In the genomic region with DNA sequence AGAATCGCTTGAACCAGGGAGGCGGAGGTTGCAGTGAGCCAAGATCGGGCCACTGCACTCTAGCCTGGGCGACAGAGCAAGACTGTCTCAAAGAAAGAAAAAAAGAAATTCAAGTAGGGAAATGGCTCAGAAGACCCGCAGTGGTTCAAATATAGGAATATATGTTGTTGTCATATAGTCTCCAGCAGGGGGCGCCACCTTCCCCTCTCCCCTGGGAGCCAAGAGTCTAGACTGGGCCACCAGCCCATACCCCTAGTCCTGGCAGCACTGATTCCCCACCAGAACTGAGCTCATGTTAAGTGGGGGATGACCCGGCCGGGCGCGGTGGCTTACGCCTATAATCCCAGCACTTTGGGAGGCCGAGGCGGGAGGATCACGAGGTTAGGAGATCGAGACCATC, we compare ENCODE assay signal across 8 cellular contexts. TPM values are rescaled to one million over a fixed set of nuclear protein-coding genes. Genes with fewer than 3 reads are reported as not detected.
A peak's percentile ranks its signal among the peaks of the same experiment; 100 is the strongest.
DNase-seq lines count a peak whose midpoint lies in the region; ATAC-seq and TF ChIP-seq lines count a peak whose summit lies in the region.
"Not testable (repeated sequence)": the region's sequence is repeated elsewhere in the genome, so short reads cannot be mapped to it uniquely, and the experiment has no call there.

No MANE protein-coding gene starts in this region.

- DNase-seq in CD4-positive, alpha-beta T cell, result peak; percentile 34 to 61 (median 43)
- DNase-seq in HEK293T (ENCODE audit: extremely low spot score), result peak; percentile 43
- peak; percentile 85 for DNase-seq in activated CD4-positive, alpha-beta T cell treated with anti-CD3 and anti-CD28 coated beads for 36 hours
- DNase-seq in activated naive CD4-positive, alpha-beta T cell treated with anti-CD3 and anti-CD28 coated beads, Interleukin-2, amount 50 U/mL, for 72 hours (ENCODE audit: low spot score in 2 of 2), result peak in 1 of 2 donors; percentile 70
- DNase-seq in foreskin fibroblast, result peak in 1 of 2 donors; percentile 15
- peak; percentile 72 for DNase-seq in natural killer cell treated with Interleukin-12 subunit alpha and Interleukin-12 subunit beta and Interleukin-15 and Interleukin-18, amount 100 ng/mL, for 72 hours (ENCODE audit: low spot score)
- peak; percentile 26 for DNase-seq in stimulated activated CD8-positive, alpha-beta memory T cell treated with anti-CD3 and anti-CD28 coated beads, Interleukin-4, amount 100 ng/mL, for 24 hours (ENCODE audit: low read depth)

- POLR2A ChIA-PET in CD4-positive, alpha-beta T cell (lab: Charles Lee), result interaction anchor here (0.6 kb wide), 1 partner anchor 92 kb away, joined by 3 read pairs; no protein-coding TSS in a partner anchor
- POLR2A ChIA-PET in HEK293T (lab: Yijun Ruan, JAX); activated CD4-positive, alpha-beta T cell treated with anti-CD3 and anti-CD28 coated beads for 36 hours (lab: Charles Lee): not testable (repeated sequence)

- H3K4me3 ChIP-seq in OCI-LY3 (ENCODE audit: low read length); foreskin fibroblast (ENCODE audit: low read depth in 1 of 2, low read length in 2 of 2): not testable (repeated sequence)

- not testable (repeated sequence) for H2AFZ ChIP-seq in OCI-LY3 (ENCODE audit: low read depth, low read length)

- peak overlapping the region; percentile 15 for H3K4me3 Mint-ChIP-seq in CD4-positive, alpha-beta T cell
- not testable (repeated sequence) for H3K4me3 Mint-ChIP-seq in activated CD4-positive, alpha-beta T cell treated with anti-CD3 and anti-CD28 coated beads for 36 hours; natural killer cell treated with Interleukin-12 subunit alpha and Interleukin-12 subunit beta and Interleukin-15 and Interleukin-18, amount 100 ng/mL, for 72 hours

- CTCF ChIA-PET in CD4-positive, alpha-beta T cell (lab: Charles Lee), result interaction anchor here (0.6 to 1.8 kb wide), 8 partner anchors 11 to 188 kb away, joined by 3 to 7 read pairs (median 4); no protein-coding TSS in a partner anchor
- CTCF ChIA-PET in HEK293T (lab: Yijun Ruan, JAX), result interaction anchor here (0.8 to 1.6 kb wide), 9 partner anchors 17 to 122 kb away, joined by 3 to 5 read pairs (median 3); partner anchors contain the start of gene PHF12
- CTCF ChIA-PET in activated CD4-positive, alpha-beta T cell treated with anti-CD3 and anti-CD28 coated beads for 36 hours (lab: Charles Lee), result interaction anchor here (0.7 to 2.3 kb wide), 17 partner anchors 9 to 121 kb away, joined by 3 to 11 read pairs (median 4); partner anchors contain the start of gene PHF12

- not testable (repeated sequence) for H3K27me3 ChIP-seq in CD4-positive, alpha-beta T cell (ENCODE audit: control insufficient read depth, insufficient read depth, low read length); OCI-LY3 (ENCODE audit: low read depth, low read length)

- H3K4me2 ChIP-seq in OCI-LY3 (ENCODE audit: low read length), result not testable (repeated sequence)

- H3K27ac ChIP-seq in CD4-positive, alpha-beta T cell (ENCODE audit: low read depth, low read length); OCI-LY3 (ENCODE audit: low read length): not testable (repeated sequence)

- H3K9ac ChIP-seq in OCI-LY3 (ENCODE audit: low read length), result not testable (repeated sequence)

- not testable (repeated sequence) for H3K9me3 Mint-ChIP-seq in CD4-positive, alpha-beta T cell; activated CD4-positive, alpha-beta T cell treated with anti-CD3 and anti-CD28 coated beads for 36 hours (ENCODE audit: low read depth); activated naive CD4-positive, alpha-beta T cell treated with anti-CD3 and anti-CD28 coated beads, Interleukin-2, amount 50 U/mL, for 72 hours; natural killer cell treated with Interleukin-12 subunit alpha and Interleukin-12 subunit beta and Interleukin-15 and Interleukin-18, amount 100 ng/mL, for 72 hours

- peak; percentile 59 for ATAC-seq in CD4-positive, alpha-beta T cell (ENCODE audit: poor library complexity)
- peak; percentile 91 for ATAC-seq in activated CD4-positive, alpha-beta T cell treated with anti-CD3 and anti-CD28 coated beads for 36 hours
- ATAC-seq in activated naive CD4-positive, alpha-beta T cell treated with anti-CD3 and anti-CD28 coated beads, Interleukin-2, amount 50 U/mL, for 72 hours, result peak; percentile 88 to 92
- ATAC-seq in natural killer cell treated with Interleukin-12 subunit alpha and Interleukin-12 subunit beta and Interleukin-15 and Interleukin-18, amount 100 ng/mL, for 72 hours, result peak; percentile 77 to 83

- H4K20me1 ChIP-seq in OCI-LY3 (ENCODE audit: insufficient read depth, low read length), result not testable (repeated sequence)

- TF ChIP-seq CTCF in CD4-positive, alpha-beta T cell (IDR thresholded peaks at IDR 0.05), result peak; percentile 37
- peak; percentile 37 for TF ChIP-seq CTCF in OCI-LY3 (IDR thresholded peaks at IDR 0.05; ENCODE audit: low read depth, low read length)
- peak; percentile 15 for TF ChIP-seq CTCF in foreskin fibroblast (IDR thresholded peaks at IDR 0.05; ENCODE audit: low read depth, low read length)

- not testable (repeated sequence) for H3K36me3 ChIP-seq in OCI-LY3 (replicated peaks; ENCODE audit: low read depth, low read length)

- H3K27me3 Mint-ChIP-seq in CD4-positive, alpha-beta T cell; activated CD4-positive, alpha-beta T cell treated with anti-CD3 and anti-CD28 coated beads for 36 hours; natural killer cell treated with Interleukin-12 subunit alpha and Interleukin-12 subunit beta and Interleukin-15 and Interleukin-18, amount 100 ng/mL, for 72 hours: not testable (repeated sequence)

- H3K4me1 Mint-ChIP-seq in CD4-positive, alpha-beta T cell (ENCODE audit: low read depth); activated CD4-positive, alpha-beta T cell treated with anti-CD3 and anti-CD28 coated beads for 36 hours; natural killer cell treated with Interleukin-12 subunit alpha and Interleukin-12 subunit beta and Interleukin-15 and Interleukin-18, amount 100 ng/mL, for 72 hours (ENCODE audit: low read depth in 2 of 2): not testable (repeated sequence)

- not testable (repeated sequence) for H3K9me3 ChIP-seq in CD4-positive, alpha-beta T cell (ENCODE audit: control insufficient read depth, low read length); OCI-LY3 (ENCODE audit: insufficient read depth, low read length)

- H3K4me1 ChIP-seq in OCI-LY3 (ENCODE audit: low read length), result not testable (repeated sequence)

- not testable (repeated sequence) for H3K27ac Mint-ChIP-seq in CD4-positive, alpha-beta T cell; activated CD4-positive, alpha-beta T cell treated with anti-CD3 and anti-CD28 coated beads for 36 hours; activated naive CD4-positive, alpha-beta T cell treated with anti-CD3 and anti-CD28 coated beads, Interleukin-2, amount 50 U/mL, for 72 hours; natural killer cell treated with Interleukin-12 subunit alpha and Interleukin-12 subunit beta and Interleukin-15 and Interleukin-18, amount 100 ng/mL, for 72 hours

- not testable (repeated sequence) for H3K36me3 Mint-ChIP-seq in CD4-positive, alpha-beta T cell (ENCODE audit: low read depth); activated CD4-positive, alpha-beta T cell treated with anti-CD3 and anti-CD28 coated beads for 36 hours (ENCODE audit: low read depth); activated naive CD4-positive, alpha-beta T cell treated with anti-CD3 and anti-CD28 coated beads, Interleukin-2, amount 50 U/mL, for 72 hours; natural killer cell treated with Interleukin-12 subunit alpha and Interleukin-12 subunit beta and Interleukin-15 and Interleukin-18, amount 100 ng/mL, for 72 hours

- H3K79me2 ChIP-seq in OCI-LY3 (ENCODE audit: low read length), result not testable (repeated sequence)

- intact Hi-C loops in CD4-positive, alpha-beta T cell (cut with DNase I, micrococcal nuclease), result loop anchor here in 1 of 2 experiments (10.0 kb wide), 1 partner anchor 514 kb away; the partner anchor contains the start of genes IFT20 and TNFAIP1
- intact Hi-C loops in activated CD4-positive, alpha-beta T cell treated with anti-CD3 and anti-CD28 coated beads for 36 hours (cut with DNase I, micrococcal nuclease), result loop anchor here (1.0 to 5.0 kb wide), 3 partner anchors 55 to 121 kb away; partner anchors contain the start of genes DHRS13 (in 1 of the 2), NEK8 (in 1 of the 2) and TLCD1 (in 1 of the 2)

RNA-seq across cellular contexts. Expression of gene FAM222B, which starts 6.1 kb away (rescaled TPM):
- 10 to 100 TPM; 17.3 to 17.5 TPM for total RNA-seq in CD4-positive, alpha-beta T cell
- 10 to 100 TPM; 16.8 to 20.8 TPM for total RNA-seq in activated CD4-positive, alpha-beta T cell treated with anti-CD3 and anti-CD28 coated beads for 36 hours
- 10 to 100 TPM; 15.1 to 24.9 TPM for total RNA-seq in activated naive CD4-positive, alpha-beta T cell treated with anti-CD3 and anti-CD28 coated beads, Interleukin-2, amount 50 U/mL, for 72 hours
- total RNA-seq in natural killer cell treated with Interleukin-12 subunit alpha and Interleukin-12 subunit beta and Interleukin-15 and Interleukin-18, amount 100 ng/mL, for 72 hours, result 10 to 100 TPM; 21.7 to 23.5 TPM

RNA-seq across cellular contexts. Expression of gene ERAL1, which starts 6.1 kb away (rescaled TPM):
- total RNA-seq in CD4-positive, alpha-beta T cell, result 10 to 100 TPM; 15.6 to 16.8 TPM
- 10 to 100 TPM; 51.5 to 74.8 TPM for total RNA-seq in activated CD4-positive, alpha-beta T cell treated with anti-CD3 and anti-CD28 coated beads for 36 hours
- total RNA-seq in activated naive CD4-positive, alpha-beta T cell treated with anti-CD3 and anti-CD28 coated beads, Interleukin-2, amount 50 U/mL, for 72 hours, result 10 to 100 TPM; 33.9 to 74.1 TPM
- 100 to 1,000 TPM in 1 of 2 donors, 10 to 100 TPM in 1; 55.9 to 105 TPM for total RNA-seq in natural killer cell treated with Interleukin-12 subunit alpha and Interleukin-12 subunit beta and Interleukin-15 and Interleukin-18, amount 100 ng/mL, for 72 hours

RNA-seq across cellular contexts. Expression of gene FLOT2, which starts 48.9 kb away (rescaled TPM):
- 10 to 100 TPM; 79.7 to 85.1 TPM for total RNA-seq in CD4-positive, alpha-beta T cell
- total RNA-seq in activated CD4-positive, alpha-beta T cell treated with anti-CD3 and anti-CD28 coated beads for 36 hours, result 10 to 100 TPM; 81.3 to 88.4 TPM
- 100 to 1,000 TPM in 1 of 2 donors, 10 to 100 TPM in 1; 44.9 to 102 TPM for total RNA-seq in activated naive CD4-positive, alpha-beta T cell treated with anti-CD3 and anti-CD28 coated beads, Interleukin-2, amount 50 U/mL, for 72 hours
- total RNA-seq in natural killer cell treated with Interleukin-12 subunit alpha and Interleukin-12 subunit beta and Interleukin-15 and Interleukin-18, amount 100 ng/mL, for 72 hours, result 10 to 100 TPM; 79.3 to 95.8 TPM

RNA-seq across cellular contexts. Expression of gene DHRS13, which starts 54.2 kb away (rescaled TPM):
- total RNA-seq in CD4-positive, alpha-beta T cell, result 10 to 100 TPM; 33.5 to 34.3 TPM
- total RNA-seq in activated CD4-positive, alpha-beta T cell treated with anti-CD3 and anti-CD28 coated beads for 36 hours, result 10 to 100 TPM; 23.3 to 29.5 TPM
- total RNA-seq in activated naive CD4-positive, alpha-beta T cell treated with anti-CD3 and anti-CD28 coated beads, Interleukin-2, amount 50 U/mL, for 72 hours, result 10 to 100 TPM; 33.8 to 36.5 TPM
- total RNA-seq in natural killer cell treated with Interleukin-12 subunit alpha and Interleukin-12 subunit beta and Interleukin-15 and Interleukin-18, amount 100 ng/mL, for 72 hours, result 10 to 100 TPM; 22.5 to 26.1 TPM
